In genomic region chr10:88687853-88688467, GRCh38 we compare ENCODE assay signal across 9 cellular contexts. TPM values are rescaled to one million over a fixed set of nuclear protein-coding genes. Genes with fewer than 3 reads are reported as not detected.
DNase-seq lines count a peak whose midpoint lies in the region; ATAC-seq and TF ChIP-seq lines count a peak whose summit lies in the region.
"Had no signal": no experiment of that assay in that cellular context is flagged by ENCODE, and none has a peak within 500 bp of the region (broad histone marks: within the 10 kb centered on the region; RNA-seq: fewer than 3 reads in every experiment).

No MANE protein-coding gene starts in this region.

- peaks cover 7 to 30% (median 7%) of the 10 kb centered on the region in 5 donors for H3K27me3 Mint-ChIP-seq in naive thymus-derived CD4-positive, alpha-beta T cell

- no peak overlapping the region for H3K18ac ChIP-seq in neuronal stem cell (ENCODE audit: low read length)

- no peak overlapping the region for H3K4me2 ChIP-seq in neuronal stem cell (ENCODE audit: insufficient read depth, low read length, poor library complexity, severe bottlenecking)

- H3K27me3 ChIP-seq in colonic mucosa, result no peaks in the 10 kb centered on the region
- H3K27me3 ChIP-seq in naive thymus-derived CD4-positive, alpha-beta T cell (ENCODE audit: control insufficient read depth in 2 of 2, insufficient read depth in 2 of 2, low read length in 2 of 2), result no peaks in the 10 kb centered on the region
- H3K27me3 ChIP-seq in neuronal stem cell (ENCODE audit: control insufficient read depth in 3 of 3, insufficient read depth in 3 of 3, low read depth in 1 of 3, low read length in 3 of 3), result no peaks in the 10 kb centered on the region

- H3K27ac ChIP-seq in colonic mucosa, result no peak overlapping the region
- no peak overlapping the region for H3K27ac ChIP-seq in naive thymus-derived CD4-positive, alpha-beta T cell (ENCODE audit: low read depth, low read length)
- H3K27ac ChIP-seq in neuronal stem cell (replicated peaks; ENCODE audit: low read length), result no peak overlapping the region

- H2AFZ ChIP-seq in neuronal stem cell (ENCODE audit: low read length), result no peak overlapping the region

- ATAC-seq in naive thymus-derived CD4-positive, alpha-beta T cell, result peak; percentile 70
- no peak for ATAC-seq in HG03439 (IDR thresholded peaks at IDR 0.05; ENCODE audit: unreplicated experiment)

- POLR2A ChIA-PET in naive thymus-derived CD4-positive, alpha-beta T cell (lab: Charles Lee), result no interaction called here

- no peaks in the 10 kb centered on the region for H3K4me1 Mint-ChIP-seq in naive thymus-derived CD4-positive, alpha-beta T cell

- no peak overlapping the region for H2BK15ac ChIP-seq in neuronal stem cell (ENCODE audit: low read length)

- H3K36me3 Mint-ChIP-seq in naive thymus-derived CD4-positive, alpha-beta T cell, result no peaks in the 10 kb centered on the region

- no peak overlapping the region for H2AK5ac ChIP-seq in neuronal stem cell (ENCODE audit: low read depth, low read length)

- H4K91ac ChIP-seq in neuronal stem cell (ENCODE audit: low read depth, low read length, poor library complexity), result no peak overlapping the region

- no peak overlapping the region for H3K4me3 Mint-ChIP-seq in naive thymus-derived CD4-positive, alpha-beta T cell

- no peak overlapping the region for H3K23ac ChIP-seq in neuronal stem cell (ENCODE audit: low read depth, low read length, poor library complexity)

- no peak overlapping the region for H2BK120ac ChIP-seq in neuronal stem cell (ENCODE audit: low read depth, low read length)

- no peaks in the 10 kb centered on the region for H3K79me1 ChIP-seq in neuronal stem cell (ENCODE audit: low read depth, low read length)

- H3K36me3 ChIP-seq in colonic mucosa (no peaks in the 10 kb centered on the region), neuronal stem cell (replicated peaks in 1 of 2; ENCODE audit: control insufficient read depth in 2 of 2, insufficient read depth in 2 of 2, low read length in 2 of 2) (no peaks in the 10 kb centered on the region)
- H3K36me3 ChIP-seq in naive thymus-derived CD4-positive, alpha-beta T cell (ENCODE audit: control insufficient read depth in 2 of 3, insufficient read depth in 3 of 3, low read length in 3 of 3), result no peaks in the 10 kb centered on the region

- no peak overlapping the region for H2BK5ac ChIP-seq in neuronal stem cell (ENCODE audit: low read length)

- H3K4me1 ChIP-seq in colonic mucosa (no peaks in the 10 kb centered on the region), neuronal stem cell (ENCODE audit: control insufficient read depth in 2 of 2, insufficient read depth in 1 of 2, low read depth in 1 of 2, low read length in 2 of 2) (no peaks in the 10 kb centered on the region)
- no peaks in the 10 kb centered on the region for H3K4me1 ChIP-seq in naive thymus-derived CD4-positive, alpha-beta T cell (ENCODE audit: control insufficient read depth in 2 of 2, insufficient read depth in 2 of 2, low read length in 2 of 2)

- H3K4me3 ChIP-seq in colonic mucosa (no peak overlapping the region), neuronal stem cell (ENCODE audit: low read length in 2 of 2) (no peak overlapping the region)
- no peak overlapping the region for H3K4me3 ChIP-seq in naive thymus-derived CD4-positive, alpha-beta T cell (ENCODE audit: low read length)

- peak; percentile 35 for DNase-seq in SIG-M5 treated with dmso at 0.1 percent for 504 hours (lab: John Stamatoyannopoulos, UW; ENCODE audit: unreplicated experiment)
- DNase-seq in SIG-M5 (lab: John Stamatoyannopoulos, UW), result no peak
- peak; percentile 16 for DNase-seq in NCI-H748 (lab: John Stamatoyannopoulos, UW; ENCODE audit: unreplicated experiment)
- DNase-seq in colonic mucosa, result no peak
- peak in 5 of 9 donors; percentile 7 to 38 (median 18) for DNase-seq in naive thymus-derived CD4-positive, alpha-beta T cell
- DNase-seq in SHP77 (lab: John Stamatoyannopoulos, UW), result no peak
- no peak for DNase-seq in neuronal stem cell (ENCODE audit: low spot score)

- no peak overlapping the region for H3K14ac ChIP-seq in neuronal stem cell (ENCODE audit: low read length)

- H2BK12ac ChIP-seq in neuronal stem cell (ENCODE audit: low read length), result no peak overlapping the region

- H3K9me3 ChIP-seq in colonic mucosa, result no peaks in the 10 kb centered on the region
- no peaks in the 10 kb centered on the region for H3K9me3 ChIP-seq in naive thymus-derived CD4-positive, alpha-beta T cell (ENCODE audit: control insufficient read depth in 2 of 3, low read length in 3 of 3)
- no peaks in the 10 kb centered on the region for H3K9me3 ChIP-seq in neuronal stem cell (replicated peaks in 1 of 2; ENCODE audit: control insufficient read depth in 2 of 2, insufficient read depth in 1 of 2, low read depth in 1 of 2, low read length in 2 of 2)

- CTCF ChIA-PET in naive thymus-derived CD4-positive, alpha-beta T cell (lab: Charles Lee), result interaction anchor here (0.9 to 2.2 kb wide), 8 partner anchors 10 to 246 kb away, joined by 3 to 9 read pairs (median 4); no protein-coding TSS in a partner anchor

- intact Hi-C loops in colonic mucosa (cut with DNase I), result loop anchor here (5.0 kb wide), 1 partner anchor 119 kb away; no protein-coding TSS in a partner anchor
- intact Hi-C loops in naive thymus-derived CD4-positive, alpha-beta T cell (cut with micrococcal nuclease), result loop anchor here (1.0 to 10.0 kb wide), 9 partner anchors 122 to 529 kb away; partner anchors contain the start of gene STAMBPL1 (in 1 of the 2)

- H4K8ac ChIP-seq in neuronal stem cell (ENCODE audit: low read depth, low read length), result no peak overlapping the region

- TF ChIP-seq CTCF in colonic mucosa (IDR thresholded peaks at IDR 0.05), result peak; percentile 74

- H3K9ac ChIP-seq in colonic mucosa (ENCODE audit: low read depth in 2 of 2, low read length in 2 of 2), result no peak overlapping the region
- no peak overlapping the region for H3K9ac ChIP-seq in neuronal stem cell (ENCODE audit: low read depth, low read length, poor library complexity)

- H3K4ac ChIP-seq in neuronal stem cell (ENCODE audit: low read length), result no peak overlapping the region

- H3K9me3 Mint-ChIP-seq in naive thymus-derived CD4-positive, alpha-beta T cell, result peaks cover 0 to 2% (median 0%) of the 10 kb centered on the region in 11 donors

- no peak overlapping the region for H3K27ac Mint-ChIP-seq in naive thymus-derived CD4-positive, alpha-beta T cell

RNA-seq across cellular contexts. Expression of gene LIPK, which starts 18.1 kb away (rescaled TPM):
- not detected for total RNA-seq in colonic mucosa
- total RNA-seq in naive thymus-derived CD4-positive, alpha-beta T cell, result not detected
- polyA plus RNA-seq in naive thymus-derived CD4-positive, alpha-beta T cell, result not detected
- not detected for polyA plus RNA-seq in neuronal stem cell (2013, experiment 1 of 2)
- polyA plus RNA-seq in neuronal stem cell (2013, experiment 2 of 2), result not detected
- total RNA-seq: Daoy had no signal

RNA-seq across cellular contexts. Expression of gene LIPF, which starts 23.7 kb away (rescaled TPM):
- total RNA-seq in colonic mucosa, result not detected
- total RNA-seq in naive thymus-derived CD4-positive, alpha-beta T cell, result not detected
- not detected for polyA plus RNA-seq in naive thymus-derived CD4-positive, alpha-beta T cell
- not detected for polyA plus RNA-seq in neuronal stem cell (2013, experiment 1 of 2)
- not detected for polyA plus RNA-seq in neuronal stem cell (2013, experiment 2 of 2)
- total RNA-seq: Daoy had no signal

Comparison
In these comparisons a context has a peak if more than half of its experiments do, and no peak if none do; other contexts are left out.
1. DNase-seq: peak in SIG-M5 treated with dmso at 0.1 percent for 504 hours (single experiment), NCI-H748 (single experiment) and naive thymus-derived CD4-positive, alpha-beta T cell (5 of 9); none in SIG-M5 (single experiment), colonic mucosa (single experiment), SHP77 (0 of 2) and neuronal stem cell (single experiment).